1 cellular context compared by ENCODE assay signal in genomic region chr6:150373260-150373701, GRCh38.
TF ChIP-seq lines count a peak whose summit lies in the region.

No MANE protein-coding gene starts in this region.

TF ChIP-seq in K562, 482 proteins besides CTCF, POLR2A, EP300 and RAD21:
- TF ChIP-seq ZNF592 (IDR thresholded peaks at IDR 0.05) (no peak), HNRNPUL1 (IDR thresholded peaks at IDR 0.05; ENCODE audit: low read length) (no peak), BRD9 (IDR thresholded peaks at IDR 0.05; ENCODE audit: low read depth, partially characterized antibody) (no peak)
TF ChIP-seq in K562: peak in this region for 0.
